9 cellular contexts compared by ENCODE assay signal in genomic region chr2:44802409-44803099, GRCh38.
DNase-seq lines count a peak whose midpoint lies in the region; ATAC-seq, FAIRE-seq and TF ChIP-seq lines count a peak whose summit lies in the region.
"Had no signal": no experiment of that assay in that cellular context is flagged by ENCODE, and none has a peak within 500 bp of the region (broad histone marks: within the 10 kb centered on the region; RNA-seq: fewer than 3 reads in every experiment).

No MANE protein-coding gene starts in this region.

- no peaks in the 10 kb centered on the region for H3K36me3 ChIP-seq in CD8-positive, alpha-beta T cell (ENCODE audit: insufficient read depth, low read length)
- no peaks in the 10 kb centered on the region for H3K36me3 ChIP-seq in H1 (ENCODE audit: control insufficient read depth in 2 of 4, insufficient read depth in 4 of 4, low read length in 3 of 4)

- no peaks in the 10 kb centered on the region for H3K36me3 Mint-ChIP-seq in CD8-positive, alpha-beta T cell
- no peaks in the 10 kb centered on the region for H3K36me3 Mint-ChIP-seq in nephron progenitor cell (ENCODE audit: low read depth)

- H4K5ac ChIP-seq in H1 (ENCODE audit: insufficient read length, low read depth, low read length), result peak overlapping the region; percentile 62

- H3K4me1 Mint-ChIP-seq in CD8-positive, alpha-beta T cell (ENCODE audit: low read depth), result peaks cover 15% of the 10 kb centered on the region
- no peaks in the 10 kb centered on the region for H3K4me1 Mint-ChIP-seq in nephron progenitor cell

- H2BK15ac ChIP-seq in H1 (ENCODE audit: low read length), result no peak overlapping the region

- peak overlapping the region; percentile 68; the same call in 1 of the 2 replicates for H2BK5ac ChIP-seq in H1 (ENCODE audit: low read depth, low read length)

- FAIRE-seq in H1 (lab: Jason Lieb, UNC), result peak; percentile 98
- FAIRE-seq: bronchial epithelial cell had no signal

- no peak overlapping the region for H3K23ac ChIP-seq in H1 (ENCODE audit: insufficient read length)

- H3K4me1 ChIP-seq in CD8-positive, alpha-beta T cell (ENCODE audit: insufficient read depth, low read length), result peaks cover 20% of the 10 kb centered on the region
- H3K4me1 ChIP-seq in H1 (replicated peaks in 1 of 4; ENCODE audit: control insufficient read depth in 3 of 4, insufficient read depth in 4 of 4, low read length in 3 of 4), result peaks cover 13 to 45% (median 37%) of the 10 kb centered on the region in 4 experiments

- H4K20me1 ChIP-seq in H1 (replicated peaks in 1 of 2; ENCODE audit: control insufficient read depth in 1 of 2, insufficient read depth in 2 of 2, low read length in 2 of 2), result no peaks in the 10 kb centered on the region

- H3K4ac ChIP-seq in H1 (replicated peaks; ENCODE audit: insufficient read length, low read depth, low read length), result no peak overlapping the region

- TF ChIP-seq EP300 in H1 (IDR thresholded peaks at IDR 0.05; ENCODE audit: borderline replicate concordance in 1 of 2, low read depth in 2 of 2, low read length in 2 of 2), result peak in 1 of 2 experiments; percentile 92; a peak in 2 of 3 replicates

- no peak overlapping the region for H2AK5ac ChIP-seq in H1 (ENCODE audit: low read depth, low read length)

- ATAC-seq in CD8-positive, alpha-beta T cell, result no peak
- ATAC-seq in HG02852 (IDR thresholded peaks at IDR 0.05; ENCODE audit: unreplicated experiment) (no peak), GM19023 (IDR thresholded peaks at IDR 0.05; ENCODE audit: unreplicated experiment) (no peak)

- no peaks in the 10 kb centered on the region for H3K79me1 ChIP-seq in H1 (ENCODE audit: low read depth, low read length)

- peak overlapping the region; percentile 63 for H3K4me3 Mint-ChIP-seq in CD8-positive, alpha-beta T cell
- H3K4me3 Mint-ChIP-seq in nephron progenitor cell, result no peak overlapping the region

- peak overlapping the region in 2 of 4 experiments; percentile 39 to 52; a peak in 3 of 7 replicates for H3K9ac ChIP-seq in H1 (replicated peaks in 1 of 4; ENCODE audit: extremely low read depth in 1 of 4, low read depth in 3 of 4, low read length in 3 of 4)

- no peak overlapping the region for H3K14ac ChIP-seq in H1 (ENCODE audit: insufficient read length)

- 0 out of 2 replicates have a peak overlapping the region, but pooled peaks have one; percentile 15 for H2BK20ac ChIP-seq in H1 (ENCODE audit: low read length)

- H2AFZ ChIP-seq in H1 (ENCODE audit: low read length), result no peak overlapping the region

- no peak for DNase-seq in CD8-positive, alpha-beta T cell
- DNase-seq in HuH-7 (ENCODE audit: low spot score) (peak; percentile 58), H1 (ENCODE audit: low read depth in 1 of 2, low spot score in 2 of 2) (peak; percentile 88 to 92), nephron progenitor cell (peak; percentile 39), H4 (ENCODE audit: low spot score) (no peak), HT-29 (ENCODE audit: low spot score) (no peak)

- H3K79me2 ChIP-seq in H1 (ENCODE audit: control insufficient read depth in 1 of 2, insufficient read depth in 2 of 2, low read length in 2 of 2), result no peaks in the 10 kb centered on the region

- TF ChIP-seq RAD21 in H1 (IDR thresholded peaks at IDR 0.05 in 1 of 2, conservative IDR thresholded peaks at IDR 0.05 in 1 of 2; ENCODE audit: low read depth in 2 of 2, low read length in 2 of 2), result no peak; a peak in 1 of 4 replicates

- peak overlapping the region; percentile 63 for H4K91ac ChIP-seq in H1 (replicated peaks; ENCODE audit: insufficient read length, low read length)

- TF ChIP-seq CTCF in CD8-positive, alpha-beta T cell (IDR thresholded peaks at IDR 0.05), result no peak
- no peak for TF ChIP-seq CTCF in H1 (IDR thresholded peaks at IDR 0.05; ENCODE audit: control extremely low read depth in 1 of 3, insufficient read depth in 1 of 3, low read depth in 1 of 3, low read length in 3 of 3)
- no peak for TF ChIP-seq CTCF in nephron progenitor cell (IDR thresholded peaks at IDR 0.05)

- peak overlapping the region; percentile 91; the same call in 1 of the 2 replicates for H3K18ac ChIP-seq in H1 (ENCODE audit: extremely low read depth, low read length)

- H3K56ac ChIP-seq in H1 (replicated peaks; ENCODE audit: insufficient read length, low read depth, low read length), result no peak overlapping the region

- peaks cover 34% of the 10 kb centered on the region for H3K27me3 ChIP-seq in CD8-positive, alpha-beta T cell (ENCODE audit: insufficient read depth, low read length)
- H3K27me3 ChIP-seq in H1 (replicated peaks in 1 of 4; ENCODE audit: control insufficient read depth in 3 of 4, extremely low read depth in 1 of 4, insufficient read depth in 3 of 4, low read length in 3 of 4), result peaks cover 0 to 5% (median 2%) of the 10 kb centered on the region in 4 experiments; a peak in 3 of 7 replicates

- intact Hi-C loops in CD8-positive, alpha-beta T cell (cut with DNase I, micrococcal nuclease), result no loop called here

- peak in 1 of 2 experiments; percentile 57; a peak in 1 of 3 replicates for TF ChIP-seq POLR2A in H1 (IDR thresholded peaks at IDR 0.05; ENCODE audit: control extremely low read depth in 1 of 2, low read depth in 2 of 2, low read length in 2 of 2)

- H3K27me3 Mint-ChIP-seq in CD8-positive, alpha-beta T cell (ENCODE audit: low read depth), result peaks cover 83% of the 10 kb centered on the region
- H3K27me3 Mint-ChIP-seq in nephron progenitor cell (ENCODE audit: low read depth, poor library complexity), result peaks cover 100% of the 10 kb centered on the region

- H3K27ac ChIP-seq in CD8-positive, alpha-beta T cell (ENCODE audit: low read depth, low read length), result no peak overlapping the region
- no peak overlapping the region for H3K27ac ChIP-seq in H1 (ENCODE audit: low read depth, low read length)

- H2BK120ac ChIP-seq in H1 (replicated peaks; ENCODE audit: low read depth, low read length), result peak overlapping the region; percentile 91

- H3K4me3 ChIP-seq in CD8-positive, alpha-beta T cell (ENCODE audit: low read depth, low read length), result peak overlapping the region; percentile 30
- peak overlapping the region; percentile 33 to 65 (median 44) for H3K4me3 ChIP-seq in H1 (ENCODE audit: extremely low read depth in 1 of 4, insufficient read depth in 2 of 4, low read depth in 3 of 4, low read length in 4 of 4)

- H3K23me2 ChIP-seq in H1 (ENCODE audit: low read depth, low read length), result peaks cover 10% of the 10 kb centered on the region

- no peaks in the 10 kb centered on the region for H3K9me3 ChIP-seq in CD8-positive, alpha-beta T cell (ENCODE audit: low read length)
- H3K9me3 ChIP-seq in H1 (ENCODE audit: insufficient read depth in 2 of 2, low read depth in 1 of 2, low read length in 1 of 2), result no peaks in the 10 kb centered on the region

- H2BK12ac ChIP-seq in H1 (ENCODE audit: low read depth, low read length), result peak overlapping the region; percentile 96

- 3% methylated on average over 29 of the region's 46 CpGs; no CpG with 5 or more reads in 1 of the 2 experiments for WGBS in H1 (ENCODE audit: extremely low coverage in 1 of 2, insufficient coverage in 1 of 2, insufficient read length in 1 of 2, insufficient replicate concordance in 2 of 2, low coverage in 1 of 2, low lambda C conversion rate in 2 of 2, missing lambda C conversion rate in 1 of 2), 2 experiments

- CTCF ChIA-PET in CD8-positive, alpha-beta T cell (lab: Charles Lee), result no interaction called here
- CTCF ChIA-PET in H1 (lab: Charles Lee; ENCODE audit: partially characterized antibody), result interaction anchor here (0.8 to 3.5 kb wide), 6 partner anchors 39 to 323 kb away, joined by 3 to 15 read pairs (median 4); no protein-coding TSS in a partner anchor

- H4K8ac ChIP-seq in H1 (ENCODE audit: extremely low read depth, insufficient read depth, low read length), result no peak overlapping the region; the same call in none of the 2 replicates

- no peak overlapping the region for H3K27ac Mint-ChIP-seq in CD8-positive, alpha-beta T cell
- H3K27ac Mint-ChIP-seq in nephron progenitor cell, result no peak overlapping the region

- H3K9me3 Mint-ChIP-seq in CD8-positive, alpha-beta T cell, result no peaks in the 10 kb centered on the region
- no peaks in the 10 kb centered on the region for H3K9me3 Mint-ChIP-seq in nephron progenitor cell

- peak overlapping the region; percentile 76 to 87 for H3K4me2 ChIP-seq in H1 (ENCODE audit: insufficient read depth in 1 of 2, low read depth in 2 of 2, low read length in 2 of 2)

- POLR2A ChIA-PET in CD8-positive, alpha-beta T cell (lab: Charles Lee), result interaction anchor here (0.6 kb wide), 1 partner anchor 910 kb away, joined by 3 read pairs; no protein-coding TSS in a partner anchor
- POLR2A ChIA-PET in H1 (lab: Charles Lee; ENCODE audit: partially characterized antibody), result interaction anchor here (0.7 to 9.8 kb wide), 14 partner anchors 13 to 441 kb away, joined by 3 to 84 read pairs (median 3); partner anchors contain the start of genes CAMKMT and PREPL

TF ChIP-seq in H1, 55 proteins besides CTCF, POLR2A, EP300 and RAD21 (continues in another document):
- TF ChIP-seq TBP (IDR thresholded peaks at IDR 0.05; ENCODE audit: low read depth, low read length) (peak; percentile 75), FOSL1 (IDR thresholded peaks at IDR 0.05; ENCODE audit: insufficient read depth, low read depth, low read length) (no peak), RXRA (IDR thresholded peaks at IDR 0.05; ENCODE audit: insufficient read depth, low read depth, low read length) (no peak), TEAD4 (IDR thresholded peaks at IDR 0.05; ENCODE audit: low read depth, low read length) (peak; percentile 97)
- TF ChIP-seq, protein P1, sequence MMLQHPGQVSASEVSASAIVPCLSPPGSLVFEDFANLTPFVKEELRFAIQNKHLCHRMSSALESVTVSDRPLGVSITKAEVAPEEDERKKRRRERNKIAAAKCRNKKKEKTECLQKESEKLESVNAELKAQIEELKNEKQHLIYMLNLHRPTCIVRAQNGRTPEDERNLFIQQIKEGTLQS (IDR thresholded peaks at IDR 0.05; ENCODE audit: insufficient read depth, low read depth, low read length), result no peak
- TF ChIP-seq, protein P2, sequence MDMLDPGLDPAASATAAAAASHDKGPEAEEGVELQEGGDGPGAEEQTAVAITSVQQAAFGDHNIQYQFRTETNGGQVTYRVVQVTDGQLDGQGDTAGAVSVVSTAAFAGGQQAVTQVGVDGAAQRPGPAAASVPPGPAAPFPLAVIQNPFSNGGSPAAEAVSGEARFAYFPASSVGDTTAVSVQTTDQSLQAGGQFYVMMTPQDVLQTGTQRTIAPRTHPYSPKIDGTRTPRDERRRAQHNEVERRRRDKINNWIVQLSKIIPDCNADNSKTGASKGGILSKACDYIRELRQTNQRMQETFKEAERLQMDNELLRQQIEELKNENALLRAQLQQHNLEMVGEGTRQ (IDR thresholded peaks at IDR 0.05; ENCODE audit: low read length), result no peak
- TF ChIP-seq, protein P3, sequence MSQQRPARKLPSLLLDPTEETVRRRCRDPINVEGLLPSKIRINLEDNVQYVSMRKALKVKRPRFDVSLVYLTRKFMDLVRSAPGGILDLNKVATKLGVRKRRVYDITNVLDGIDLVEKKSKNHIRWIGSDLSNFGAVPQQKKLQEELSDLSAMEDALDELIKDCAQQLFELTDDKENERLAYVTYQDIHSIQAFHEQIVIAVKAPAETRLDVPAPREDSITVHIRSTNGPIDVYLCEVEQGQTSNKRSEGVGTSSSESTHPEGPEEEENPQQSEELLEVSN (IDR thresholded peaks at IDR 0.05), result no peak

Comparison
In these comparisons a context has a peak if more than half of its experiments do, and no peak if none do; other contexts are left out.
1. DNase-seq: peak in HuH-7 (single experiment), H1 (2 of 2) and nephron progenitor cell (single experiment); none in CD8-positive, alpha-beta T cell (0 of 7), H4 (single experiment) and HT-29 (single experiment).